ENCODE assay signal across 18 cellular contexts in the genomic region with DNA sequence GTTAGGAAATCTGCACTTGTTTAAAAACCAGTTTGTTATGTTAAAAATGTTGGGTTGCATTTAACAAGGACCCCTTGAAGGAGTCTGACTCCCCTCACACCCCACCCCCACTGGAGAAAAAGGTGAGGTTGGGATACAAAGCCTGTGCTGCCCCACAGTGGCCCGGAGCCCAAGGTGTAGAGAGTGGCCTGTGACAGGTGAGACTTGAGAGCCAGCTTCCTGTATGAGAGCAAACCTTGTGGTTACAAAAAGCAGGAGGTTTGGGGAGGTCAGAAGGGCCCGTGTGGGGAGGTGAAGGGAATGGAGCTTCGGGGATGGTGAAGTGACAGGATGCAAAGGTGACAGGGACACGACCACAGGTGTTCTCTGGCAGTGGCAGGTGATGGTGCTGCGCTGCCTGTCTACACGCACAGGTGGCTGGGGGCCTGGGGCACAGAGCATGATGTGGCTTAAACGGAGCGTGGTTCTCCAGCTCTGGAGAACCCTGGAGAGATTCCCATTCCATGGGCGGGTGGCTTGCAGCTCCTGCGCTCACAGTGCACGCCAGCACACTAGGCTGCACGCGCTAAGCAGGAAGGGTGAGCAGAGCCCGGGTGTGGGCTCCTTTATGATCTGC. TPM values are rescaled to one million over a fixed set of nuclear protein-coding genes. Genes with fewer than 3 reads are reported as not detected.
DNase-seq lines count a peak whose midpoint lies in the region; ATAC-seq and TF ChIP-seq lines count a peak whose summit lies in the region.
"Had no signal": no experiment of that assay in that cellular context is flagged by ENCODE, and none has a peak within 500 bp of the region (broad histone marks: within the 10 kb centered on the region; RNA-seq: fewer than 3 reads in every experiment).

No MANE protein-coding gene starts in this region.

- H3K27me3 Mint-ChIP-seq in effector memory CD8-positive, alpha-beta T cell, result no peaks in the 10 kb centered on the region
- H3K27me3 Mint-ChIP-seq: activated CD4-positive, alpha-beta T cell treated with anti-CD3 and anti-CD28 coated beads, Interleukin-2, amount 10 ng/mL, durations not matched to agents 7 days and 5 days; activated CD8-positive, alpha-beta memory T cell treated with anti-CD3 and anti-CD28 coated beads, Interleukin-2, amount 10 ng/mL, durations not matched to agents 7 days and 5 days; activated naive CD8-positive, alpha-beta T cell; IgD-negative memory B cell had no signal

- H3K36me3 Mint-ChIP-seq in effector memory CD8-positive, alpha-beta T cell (ENCODE audit: insufficient read depth), result peaks cover 3% of the 10 kb centered on the region
- H3K36me3 Mint-ChIP-seq: activated CD8-positive, alpha-beta memory T cell treated with anti-CD3 and anti-CD28 coated beads, Interleukin-2, amount 10 ng/mL, durations not matched to agents 7 days and 5 days; activated naive CD8-positive, alpha-beta T cell had no signal

- TF ChIP-seq RAD21 in Ishikawa (IDR thresholded peaks at IDR 0.05; ENCODE audit: low read depth), result peak; percentile 29; the same call in 1 of the 2 replicates

- no peak overlapping the region for H3K4me3 ChIP-seq in colonic mucosa
- H3K4me3 ChIP-seq in neuronal stem cell (ENCODE audit: low read length in 2 of 2), result no peak overlapping the region
- H3K4me3 ChIP-seq: vagina had no signal

- intact Hi-C loops in colonic mucosa (cut with DNase I), result no loop called here

- peak; percentile 11 for TF ChIP-seq CTCF in colonic mucosa (IDR thresholded peaks at IDR 0.05)

- peak overlapping the region in 1 of 2 donors; percentile 13 for H3K27ac Mint-ChIP-seq in effector memory CD8-positive, alpha-beta T cell
- H3K27ac Mint-ChIP-seq: activated CD4-positive, alpha-beta T cell treated with anti-CD3 and anti-CD28 coated beads, Interleukin-2, amount 10 ng/mL, durations not matched to agents 7 days and 5 days; activated CD8-positive, alpha-beta memory T cell treated with anti-CD3 and anti-CD28 coated beads, Interleukin-2, amount 10 ng/mL, durations not matched to agents 7 days and 5 days; activated naive CD8-positive, alpha-beta T cell; activated T-helper 1 cell treated with anti-CD3 and anti-CD28 coated beads, Interleukin-12 subunit alpha, Interleukin-12 subunit beta, Interleukin-2, Interleukin-4 antibody, amounts not matched to agents 30 ng/mL and 10 ng/mL and 1 ng/mL, durations not matched to agents 14 hours and 24 hours and 36 hours; IgD-negative memory B cell had no signal

- no peaks in the 10 kb centered on the region for H3K9me3 Mint-ChIP-seq in effector memory CD8-positive, alpha-beta T cell
- H3K9me3 Mint-ChIP-seq: activated CD4-positive, alpha-beta T cell treated with anti-CD3 and anti-CD28 coated beads, Interleukin-2, amount 10 ng/mL, durations not matched to agents 7 days and 5 days; activated T-helper 1 cell treated with anti-CD3 and anti-CD28 coated beads, Interleukin-12 subunit alpha, Interleukin-12 subunit beta, Interleukin-2, Interleukin-4 antibody, amounts not matched to agents 30 ng/mL and 10 ng/mL and 1 ng/mL, durations not matched to agents 14 hours and 24 hours and 36 hours; IgD-negative memory B cell; nephron had no signal

- H2AK5ac ChIP-seq in neuronal stem cell (ENCODE audit: low read depth, low read length), result no peak overlapping the region

- H2BK12ac ChIP-seq in neuronal stem cell (ENCODE audit: low read length), result no peak overlapping the region

- H3K23ac ChIP-seq in neuronal stem cell (ENCODE audit: low read depth, low read length, poor library complexity), result no peak overlapping the region

- H3K4ac ChIP-seq in neuronal stem cell (ENCODE audit: low read length), result no peak overlapping the region

- no peak overlapping the region for H2BK5ac ChIP-seq in neuronal stem cell (ENCODE audit: low read length)

- H4K91ac ChIP-seq in neuronal stem cell (ENCODE audit: low read depth, low read length, poor library complexity), result no peak overlapping the region

- no peak overlapping the region for H3K14ac ChIP-seq in neuronal stem cell (ENCODE audit: low read length)

- H2AFZ ChIP-seq in neuronal stem cell (ENCODE audit: low read length), result no peak overlapping the region

- no peaks in the 10 kb centered on the region for H3K27me3 ChIP-seq in colonic mucosa
- H3K27me3 ChIP-seq in neuronal stem cell (ENCODE audit: control insufficient read depth in 3 of 3, insufficient read depth in 3 of 3, low read depth in 1 of 3, low read length in 3 of 3), result no peaks in the 10 kb centered on the region
- H3K27me3 ChIP-seq: vagina had no signal

- TF ChIP-seq EP300 in Ishikawa (IDR thresholded peaks at IDR 0.05; ENCODE audit: borderline replicate concordance), result no peak

- no CpG with 5 or more reads among the region's 14 CpGs for WGBS in neuronal stem cell (ENCODE audit: extremely low coverage in 2 of 2, insufficient read length in 2 of 2, insufficient replicate concordance in 1 of 2), 2 donors

- H3K4me3 Mint-ChIP-seq in effector memory CD8-positive, alpha-beta T cell, result no peak overlapping the region
- H3K4me3 Mint-ChIP-seq: activated CD4-positive, alpha-beta T cell treated with anti-CD3 and anti-CD28 coated beads, Interleukin-2, amount 10 ng/mL, durations not matched to agents 7 days and 5 days; activated CD8-positive, alpha-beta memory T cell treated with anti-CD3 and anti-CD28 coated beads, Interleukin-2, amount 10 ng/mL, durations not matched to agents 7 days and 5 days; activated naive CD8-positive, alpha-beta T cell; activated T-helper 1 cell treated with anti-CD3 and anti-CD28 coated beads, Interleukin-12 subunit alpha, Interleukin-12 subunit beta, Interleukin-2, Interleukin-4 antibody, amounts not matched to agents 30 ng/mL and 10 ng/mL and 1 ng/mL, durations not matched to agents 14 hours and 24 hours and 36 hours; IgD-negative memory B cell; nephron had no signal

- no peaks in the 10 kb centered on the region for H3K36me3 ChIP-seq in colonic mucosa
- peaks cover 25 to 77% of the 10 kb centered on the region in 2 donors for H3K36me3 ChIP-seq in neuronal stem cell (replicated peaks in 1 of 2; ENCODE audit: control insufficient read depth in 2 of 2, insufficient read depth in 2 of 2, low read length in 2 of 2)

- no peaks in the 10 kb centered on the region for H3K4me1 Mint-ChIP-seq in effector memory CD8-positive, alpha-beta T cell (ENCODE audit: low read depth in 2 of 2)
- H3K4me1 Mint-ChIP-seq: activated CD4-positive, alpha-beta T cell treated with anti-CD3 and anti-CD28 coated beads, Interleukin-2, amount 10 ng/mL, durations not matched to agents 7 days and 5 days had no signal

- no peak overlapping the region for H3K4me2 ChIP-seq in neuronal stem cell (ENCODE audit: insufficient read depth, low read length, poor library complexity, severe bottlenecking)

- no peak overlapping the region for H2BK120ac ChIP-seq in neuronal stem cell (ENCODE audit: low read depth, low read length)

- no peak overlapping the region for H3K18ac ChIP-seq in neuronal stem cell (ENCODE audit: low read length)

- no peak overlapping the region for H4K8ac ChIP-seq in neuronal stem cell (ENCODE audit: low read depth, low read length)

- no peaks in the 10 kb centered on the region for H3K9me3 ChIP-seq in colonic mucosa
- H3K9me3 ChIP-seq in neuronal stem cell (replicated peaks in 1 of 2; ENCODE audit: control insufficient read depth in 2 of 2, insufficient read depth in 1 of 2, low read depth in 1 of 2, low read length in 2 of 2), result no peaks in the 10 kb centered on the region
- H3K9me3 ChIP-seq: vagina had no signal

- ATAC-seq in effector memory CD8-positive, alpha-beta T cell (replicated peaks), result no peak
- ATAC-seq in HG03521 (IDR thresholded peaks at IDR 0.05; ENCODE audit: unreplicated experiment), result no peak
- ATAC-seq: activated CD8-positive, alpha-beta memory T cell treated with anti-CD3 and anti-CD28 coated beads, Interleukin-2, amount 10 ng/mL, durations not matched to agents 7 days and 5 days; left cardiac atrium had no signal

- peak overlapping the region in 1 of 2 donors; percentile 85 for H3K9ac ChIP-seq in colonic mucosa (ENCODE audit: low read depth in 2 of 2, low read length in 2 of 2)
- peak overlapping the region; percentile 46 for H3K9ac ChIP-seq in neuronal stem cell (ENCODE audit: low read depth, low read length, poor library complexity)

- peak; percentile 62 for DNase-seq in DMS79 (lab: John Stamatoyannopoulos, UW)
- no peak for DNase-seq in colonic mucosa
- no peak for DNase-seq in neuronal stem cell (ENCODE audit: low spot score)
- no peak for DNase-seq in effector CD8-positive, alpha-beta T cell (lab: John Stamatoyannopoulos, UW)
- DNase-seq in effector memory CD8-positive, alpha-beta T cell, result no peak
- DNase-seq: activated CD4-positive, alpha-beta T cell treated with anti-CD3 and anti-CD28 coated beads, Interleukin-2, amount 10 ng/mL, durations not matched to agents 7 days and 5 days; activated CD8-positive, alpha-beta memory T cell treated with anti-CD3 and anti-CD28 coated beads, Interleukin-2, amount 10 ng/mL, durations not matched to agents 7 days and 5 days; left cardiac atrium; NCI-H146; NK-92 treated with Interleukin-12 subunit alpha and Interleukin-12 subunit beta, amount 100 ng/mL, for 24 hours; T-helper 2 cell had no signal

- H3K27ac ChIP-seq in colonic mucosa (peak overlapping the region; percentile 3), neuronal stem cell (replicated peaks; ENCODE audit: low read length) (no peak overlapping the region)
- H3K27ac ChIP-seq: vagina had no signal

- no peak overlapping the region for H2BK15ac ChIP-seq in neuronal stem cell (ENCODE audit: low read length)

- H3K79me1 ChIP-seq in neuronal stem cell (ENCODE audit: low read depth, low read length), result no peaks in the 10 kb centered on the region

- peaks cover 37% of the 10 kb centered on the region for H3K4me1 ChIP-seq in colonic mucosa
- H3K4me1 ChIP-seq in neuronal stem cell (ENCODE audit: control insufficient read depth in 2 of 2, insufficient read depth in 1 of 2, low read depth in 1 of 2, low read length in 2 of 2), result peaks cover 7 to 19% of the 10 kb centered on the region in 2 donors

RNA-seq across cellular contexts. Expression of gene IMPA2, which starts 29.0 kb away (rescaled TPM):
- total RNA-seq in colonic mucosa, result 100 to 1,000 TPM; 150 to 201 TPM
- 71.9 TPM for polyA plus RNA-seq in neuronal stem cell (2013, experiment 1 of 2)
- polyA plus RNA-seq in neuronal stem cell (2013, experiment 2 of 2), result 69.5 TPM
